8 cellular contexts compared by ENCODE assay signal in genomic region chr7:100081535-100082102, GRCh38. TPM values are rescaled to one million over a fixed set of nuclear protein-coding genes. Genes with fewer than 3 reads are reported as not detected.
DNase-seq lines count a peak whose midpoint lies in the region; ATAC-seq and TF ChIP-seq lines count a peak whose summit lies in the region.

TSS of gene ZNF3 (minus strand) at chr7:100081723. CDS start at chr7:100077357, 4,366 bp downstream.

- H3K9me3 ChIP-seq in mononuclear cell (ENCODE audit: low read depth, low read length): no peaks in the 10 kb centered on the region

- H3K4me1 ChIP-seq in mononuclear cell (ENCODE audit: insufficient read depth, low read length): peaks cover 34% of the 10 kb centered on the region

- peak; percentile 74 for TF ChIP-seq RAD21 in Ishikawa (IDR thresholded peaks at IDR 0.05; ENCODE audit: low read depth)

- TF ChIP-seq CTCF in epithelial cell of esophagus (IDR thresholded peaks at IDR 0.05; ENCODE audit: insufficient read depth, low read depth, low read length, missing control alignments): peak; percentile 65

- peak within 1 kb of the TSS; percentile 97 for H3K4me3 ChIP-seq in epithelial cell of esophagus (ENCODE audit: low read length)
- peak within 1 kb of the TSS; percentile 95 for H3K4me3 ChIP-seq in mononuclear cell (ENCODE audit: low read length)

- peak; percentile 27; the same call in 1 of the 2 replicates for TF ChIP-seq EP300 in Ishikawa (IDR thresholded peaks at IDR 0.05; ENCODE audit: borderline replicate concordance)

- DNase-seq in DMS53 (lab: John Stamatoyannopoulos, UW) (peak; percentile 100), OCI-M2 (lab: John Stamatoyannopoulos, UW; ENCODE audit: unreplicated experiment) (peak; percentile 69), activated T-cell treated with anti-CD3 and anti-CD28 coated beads for 4 hours (peak; percentile 96), epithelial cell of esophagus (ENCODE audit: low read depth) (peak; percentile 99)
- peak; percentile 91 to 94 for DNase-seq in stimulated activated CD8-positive, alpha-beta memory T cell treated with anti-CD3 and anti-CD28 coated beads, Interleukin-4, amount 100 ng/mL, for 1 hour (ENCODE audit: low read depth in 2 of 2, low spot score in 1 of 2)

- H3K27me3 ChIP-seq in mononuclear cell (ENCODE audit: insufficient read depth, low read length): no peaks in the 10 kb centered on the region

- peak; percentile 80 for ATAC-seq in GM21576 (IDR thresholded peaks at IDR 0.05; ENCODE audit: unreplicated experiment)

TF ChIP-seq in Ishikawa, 13 proteins besides CTCF, POLR2A, EP300 and RAD21:
- TF ChIP-seq EGR1 (IDR thresholded peaks at IDR 0.05): peak; percentile 76
- 0 out of 2 replicates have a peak, but pooled peaks have one; percentile 60 for TF ChIP-seq ZBTB7A (IDR thresholded peaks at IDR 0.05; ENCODE audit: low read depth)
- TF ChIP-seq REST (IDR thresholded peaks at IDR 0.05; ENCODE audit: low read depth): no peak
- TF ChIP-seq TAF1 (IDR thresholded peaks at IDR 0.05; ENCODE audit: low read depth): peak; percentile 67
- no peak for TF ChIP-seq CEBPB (IDR thresholded peaks at IDR 0.05)
- TF ChIP-seq TEAD4 (IDR thresholded peaks at IDR 0.05): no peak
- no peak for TF ChIP-seq FOXM1 (IDR thresholded peaks at IDR 0.05; ENCODE audit: borderline replicate concordance, low read depth)
- 0 out of 2 replicates have a peak, but pooled peaks have one; percentile 19 for TF ChIP-seq YY1 (IDR thresholded peaks at IDR 0.05; ENCODE audit: low read depth)
- peak; percentile 56; the same call in 1 of the 2 replicates for TF ChIP-seq CREB1 (IDR thresholded peaks at IDR 0.05; ENCODE audit: low read depth)
- TF ChIP-seq NFIC (IDR thresholded peaks at IDR 0.05): no peak
- no peak; the same call in 1 of the 2 replicates for TF ChIP-seq TCF12 (IDR thresholded peaks at IDR 0.05; ENCODE audit: low read depth)
- peak; percentile 35 for TF ChIP-seq USF1 (IDR thresholded peaks at IDR 0.05)
- peak; percentile 98 for TF ChIP-seq MAX (IDR thresholded peaks at IDR 0.05)

RNA-seq across cellular contexts. Expression of gene ZNF3, which starts in this region (rescaled TPM):
- 37.4 TPM for total RNA-seq in mononuclear cell

Comparison
In these comparisons a context has a peak if more than half of its experiments do, and no peak if none do; other contexts are left out.
1. Peak in every context shown above with its lines: DNase-seq, ATAC-seq and H3K4me3 ChIP-seq.